Comparison of ENCODE assay signal across 3 cellular contexts in genomic region chr12:88969127-88969526, GRCh38.
TF ChIP-seq lines count a peak whose summit lies in the region.

No MANE protein-coding gene starts in this region.

TF ChIP-seq in GM23338, 12 proteins besides CTCF, POLR2A, EP300 and RAD21 (continues in another document):
- TF ChIP-seq JUNB (IDR thresholded peaks at IDR 0.05; ENCODE audit: unreplicated experiment) (no peak), EZH2phosphoT487 (IDR thresholded peaks at IDR 0.05; ENCODE audit: unreplicated experiment) (no peak), REST (IDR thresholded peaks at IDR 0.05; ENCODE audit: unreplicated experiment) (no peak), STAT1 (IDR thresholded peaks at IDR 0.05; ENCODE audit: unreplicated experiment) (no peak), EZH2 (IDR thresholded peaks at IDR 0.05; ENCODE audit: low read depth, unreplicated experiment) (no peak), ZNF331 (CRISPR knock-in tag; IDR thresholded peaks at IDR 0.05; ENCODE audit: low read depth) (no peak), ETS1 (IDR thresholded peaks at IDR 0.05) (no peak), POLR2AphosphoS5 (IDR thresholded peaks at IDR 0.05; ENCODE audit: low read depth) (no peak)

TF ChIP-seq in HCT116, 20 proteins besides CTCF, POLR2A, EP300 and RAD21:
- TF ChIP-seq CEBPB (IDR thresholded peaks at IDR 0.05; ENCODE audit: low read depth) (no peak), SP1 (IDR thresholded peaks at IDR 0.05; ENCODE audit: low read depth) (peak; percentile 23; the same call in 1 of the 2 replicates), POLR2AphosphoS5 (IDR thresholded peaks at IDR 0.05; ENCODE audit: low read depth, low read length) (peak; percentile 61), REST (IDR thresholded peaks at IDR 0.05; ENCODE audit: low read depth) (no peak), SIN3A (IDR thresholded peaks at IDR 0.05; ENCODE audit: low read depth) (no peak), ZFX (IDR thresholded peaks at IDR 0.05) (no peak), SRF (IDR thresholded peaks at IDR 0.05; ENCODE audit: low read depth) (no peak), ZBTB33 (IDR thresholded peaks at IDR 0.05; ENCODE audit: extremely low read depth, insufficient replicate concordance, low read length) (no peak), YY1 (IDR thresholded peaks at IDR 0.05; ENCODE audit: extremely low read depth, insufficient replicate concordance, low read depth, low read length) (no peak), FOSL1 (IDR thresholded peaks at IDR 0.05; ENCODE audit: low read depth) (no peak), TCF7L2 (IDR thresholded peaks at IDR 0.05; ENCODE audit: borderline replicate concordance, extremely low read depth, insufficient read depth, insufficient read length) (no peak), EZH2 (IDR thresholded peaks at IDR 0.05) (no peak), CBX3 (IDR thresholded peaks at IDR 0.05; ENCODE audit: low read depth) (peak; percentile 27; the same call in 1 of the 2 replicates), ATF3 (IDR thresholded peaks at IDR 0.05) (no peak), ELF1 (IDR thresholded peaks at IDR 0.05; ENCODE audit: borderline replicate concordance, low read depth) (no peak), ZNF274 (IDR thresholded peaks at IDR 0.05; ENCODE audit: low read depth, low read length) (no peak), MAX (IDR thresholded peaks at IDR 0.05) (peak; percentile 45; the same call in 1 of the 2 replicates), EZH2phosphoT487 (IDR thresholded peaks at IDR 0.05; ENCODE audit: borderline replicate concordance) (no peak), JUND (IDR thresholded peaks at IDR 0.05) (no peak), EGR1 (IDR thresholded peaks at IDR 0.05; ENCODE audit: low read depth) (no peak)

TF ChIP-seq in WTC11, 78 proteins besides CTCF, POLR2A, EP300 and RAD21:
- no peak for TF ChIP-seq ZNF232 (CRISPR knock-in tag; IDR thresholded peaks at IDR 0.05)
- TF ChIP-seq USF2 (CRISPR knock-in tag; IDR thresholded peaks at IDR 0.05) = peak; percentile 52; the same call in 1 of the 2 replicates
